1 cellular context compared by ENCODE assay signal in genomic region chr20:37333130-37333847, GRCh38.
TF ChIP-seq lines count a peak whose summit lies in the region.

No MANE protein-coding gene starts in this region.

TF ChIP-seq in HepG2, 621 proteins besides CTCF, POLR2A, EP300 and RAD21 (continued from another document and continues in another):
- TF ChIP-seq NR2F6 (IDR thresholded peaks at IDR 0.05) (no peak), NR2F6 (CRISPR knock-in tag; IDR thresholded peaks at IDR 0.05) (no peak), ELF1 (CRISPR knock-in tag; IDR thresholded peaks at IDR 0.05) (no peak; the same call in 1 of the 2 replicates), ZNF589 (CRISPR knock-in tag; conservative IDR thresholded peaks at IDR 0.05) (no peak), ZNF281 (CRISPR knock-in tag; IDR thresholded peaks at IDR 0.05; ENCODE audit: borderline replicate concordance) (no peak), HDAC1 (CRISPR knock-in tag; IDR thresholded peaks at IDR 0.05) (0 out of 2 replicates have a peak, but pooled peaks have one; percentile 31), TFAP4 (IDR thresholded peaks at IDR 0.05; ENCODE audit: borderline replicate concordance, low read depth) (no peak), YEATS2 (CRISPR knock-in tag; IDR thresholded peaks at IDR 0.05; ENCODE audit: borderline replicate concordance) (0 out of 2 replicates have a peak, but pooled peaks have one; percentile 14), FOXC1 (CRISPR knock-in tag; IDR thresholded peaks at IDR 0.05; ENCODE audit: borderline replicate concordance) (no peak), ZNF564 (CRISPR knock-in tag; IDR thresholded peaks at IDR 0.05) (0 out of 2 replicates have a peak, but pooled peaks have one; percentile 16), IKZF5 (CRISPR knock-in tag; IDR thresholded peaks at IDR 0.05) (0 out of 2 replicates have a peak, but pooled peaks have one; percentile 17), LRRFIP1 (CRISPR knock-in tag; conservative IDR thresholded peaks at IDR 0.05) (no peak), NFAT5 (CRISPR knock-in tag; IDR thresholded peaks at IDR 0.05) (no peak), ZBTB26 (CRISPR knock-in tag; IDR thresholded peaks at IDR 0.05; ENCODE audit: borderline replicate concordance) (peak; percentile 79), ZNF292 (CRISPR knock-in tag; IDR thresholded peaks at IDR 0.05; ENCODE audit: borderline replicate concordance, low read depth) (no peak), PATZ1 (CRISPR knock-in tag; IDR thresholded peaks at IDR 0.05) (0 out of 2 replicates have a peak, but pooled peaks have one; percentile 16), NBN (conservative IDR thresholded peaks at IDR 0.05) (no peak), ZNF430 (CRISPR knock-in tag; IDR thresholded peaks at IDR 0.05) (0 out of 2 replicates have a peak, but pooled peaks have one; percentile 59), PRDM10 (CRISPR knock-in tag; IDR thresholded peaks at IDR 0.05; ENCODE audit: low read depth) (no peak), DPF2 (CRISPR knock-in tag; IDR thresholded peaks at IDR 0.05; ENCODE audit: borderline replicate concordance, low read depth) (peak; percentile 13; the same call in 1 of the 2 replicates), ZNF460 (CRISPR knock-in tag; IDR thresholded peaks at IDR 0.05; ENCODE audit: borderline replicate concordance) (peak; percentile 43; the same call in 1 of the 2 replicates), HINFP (CRISPR knock-in tag; IDR thresholded peaks at IDR 0.05; ENCODE audit: low read depth) (no peak), PBX2 (CRISPR knock-in tag; IDR thresholded peaks at IDR 0.05) (no peak), HBP1 (CRISPR knock-in tag; IDR thresholded peaks at IDR 0.05; ENCODE audit: low read depth) (peak; percentile 28; the same call in 1 of the 2 replicates), MAZ (IDR thresholded peaks at IDR 0.05; ENCODE audit: borderline replicate concordance, low read depth, low read length) (no peak), MAZ (CRISPR knock-in tag; IDR thresholded peaks at IDR 0.05; ENCODE audit: low read depth) (no peak)
